ENCODE assay signal across 8 cellular contexts in genomic region chr17:49414622-49415350, GRCh38. TPM values are rescaled to one million over a fixed set of nuclear protein-coding genes. Genes with fewer than 3 reads are reported as not detected.
DNase-seq lines count a peak whose midpoint lies in the region; ATAC-seq and TF ChIP-seq lines count a peak whose summit lies in the region.

Gene PHB1, minus strand, starts transcription at chr17:49414882. Its CDS starts 1,618 bp downstream, at chr17:49413264.

- H3K4me1 ChIP-seq in Panc1 (ENCODE audit: control insufficient read depth, insufficient read depth, low read length) (peaks cover 8% of the 10 kb centered on the region), muscle layer of duodenum (ENCODE audit: control insufficient read depth in 1 of 2, insufficient read depth in 2 of 2, low read length in 2 of 2) (peaks cover 6 to 18% of the 10 kb centered on the region in 2 donors)

- H3K27me3 ChIP-seq in Panc1 (ENCODE audit: control insufficient read depth, insufficient read depth, low read length), result no peaks in the 10 kb centered on the region
- H3K27me3 ChIP-seq in muscle layer of duodenum (ENCODE audit: low read depth, low read length), result no peaks in the 10 kb centered on the region

- ATAC-seq in GM21723 (IDR thresholded peaks at IDR 0.05; ENCODE audit: unreplicated experiment) (peak; percentile 98), Panc1 (peak; percentile 100), esophagus mucosa (peak; percentile 100)
- peak; percentile 99 for ATAC-seq in activated T-cell treated with anti-CD3 and anti-CD28 coated beads, Interleukin-2, amount 50 U/mL, for 4 hours

- CTCF ChIA-PET in Panc1 (lab: Charles Lee), result interaction anchor here (0.5 to 2.6 kb wide), 4 partner anchors 141 to 649 kb away, joined by 3 to 9 read pairs (median 5); no protein-coding TSS in a partner anchor

- intact Hi-C loops in Panc1 (cut with micrococcal nuclease; ENCODE audit: unreplicated experiment), result no loop called here

- BruUV-seq in Panc1 (replicated peaks; lab: Mats Ljungman, UMichigan), result no TSS peak

- TF ChIP-seq CTCF in Panc1 (IDR thresholded peaks at IDR 0.05), result no peak

- no peaks in the 10 kb centered on the region for H3K27me3 Mint-ChIP-seq in activated T-cell treated with anti-CD3 and anti-CD28 coated beads, Interleukin-2, amount 50 U/mL, for 4 hours (ENCODE audit: low read depth)

- H3K27ac ChIP-seq in Panc1 (ENCODE audit: low read length), result peak within 1 kb of the TSS; percentile 83
- H3K27ac ChIP-seq in muscle layer of duodenum (ENCODE audit: low read length), result peak within 1 kb of the TSS; percentile 82

- H3K36me3 Mint-ChIP-seq in activated T-cell treated with anti-CD3 and anti-CD28 coated beads, Interleukin-2, amount 50 U/mL, for 4 hours (ENCODE audit: insufficient read depth), result peaks cover 18% of the 10 kb centered on the region

- H3K4me1 Mint-ChIP-seq in activated T-cell treated with anti-CD3 and anti-CD28 coated beads, Interleukin-2, amount 50 U/mL, for 4 hours (ENCODE audit: low read depth), result peaks cover 12% of the 10 kb centered on the region

- peak; percentile 99 for DNase-seq in DMS53 (lab: John Stamatoyannopoulos, UW)
- DNase-seq in KG1 (lab: John Stamatoyannopoulos, UW), result peak; percentile 95
- DNase-seq in Panc1 (ENCODE audit: low read depth, low spot score), result peak; percentile 92
- peak; percentile 91 for DNase-seq in activated T-cell treated with anti-CD3 and anti-CD28 coated beads, Interleukin-2, amount 50 U/mL, for 4 hours
- peak; percentile 92 to 94 for DNase-seq in stimulated activated CD8-positive, alpha-beta memory T cell treated with anti-CD3 and anti-CD28 coated beads, Interleukin-7, amount 100 ng/mL, for 4 hours (ENCODE audit: low read depth in 2 of 2)

- no peaks in the 10 kb centered on the region for H3K9me3 Mint-ChIP-seq in activated T-cell treated with anti-CD3 and anti-CD28 coated beads, Interleukin-2, amount 50 U/mL, for 4 hours

- in situ Hi-C loops in Panc1 (cut with HindIII; ENCODE audit: low pct_unique_long_range_greater_than_20kb, low sequenced_read_pairs), result no loop called here

- H3K4me3 Mint-ChIP-seq in activated T-cell treated with anti-CD3 and anti-CD28 coated beads, Interleukin-2, amount 50 U/mL, for 4 hours, result peak within 1 kb of the TSS; percentile 94

- POLR2A ChIA-PET in Panc1 (lab: Charles Lee), result interaction anchor here (0.5 to 0.7 kb wide), 2 partner anchors 85 to 263 kb away, joined by 3 to 4 read pairs; no protein-coding TSS in a partner anchor

- H3K36me3 ChIP-seq in Panc1 (ENCODE audit: control insufficient read depth, insufficient read depth, low read length) (peaks cover 15% of the 10 kb centered on the region), muscle layer of duodenum (ENCODE audit: control insufficient read depth in 1 of 2, insufficient read depth in 2 of 2, low read length in 2 of 2) (peaks cover 15 to 34% of the 10 kb centered on the region in 2 donors)

- H3K9me3 ChIP-seq in Panc1 (ENCODE audit: control insufficient read depth, insufficient read depth, low read depth, low read length) (no peaks in the 10 kb centered on the region), muscle layer of duodenum (ENCODE audit: control insufficient read depth in 1 of 2, low read length in 2 of 2) (no peaks in the 10 kb centered on the region)

- H3K4me3 ChIP-seq in Panc1 (ENCODE audit: low read depth in 2 of 2, low read length in 2 of 2), result peak within 1 kb of the TSS; percentile 60 to 99
- H3K4me3 ChIP-seq in muscle layer of duodenum (ENCODE audit: low read depth in 1 of 2, low read length in 2 of 2), result peak within 1 kb of the TSS; percentile 99

RNA-seq across cellular contexts. Expression of gene PHB1, which starts in this region (rescaled TPM):
- total RNA-seq in Panc1 (2021; ENCODE audit: unreplicated experiment) (367 TPM), esophagus mucosa (141 TPM)
- 301 TPM for polyA plus RNA-seq in Panc1 (2012; ENCODE audit: insufficient read length)
- 100 to 1,000 TPM; 549 to 631 (median 628) TPM for total RNA-seq in activated T-cell treated with anti-CD3 and anti-CD28 coated beads, Interleukin-2, amount 50 U/mL, for 4 hours

Comparison
In these comparisons a context has a peak if more than half of its experiments do, and no peak if none do; other contexts are left out.
1. Peak in every context shown above with its lines: DNase-seq, ATAC-seq, H3K4me3 ChIP-seq and H3K27ac ChIP-seq.